1 cellular context compared by ENCODE assay signal in the genomic region with DNA sequence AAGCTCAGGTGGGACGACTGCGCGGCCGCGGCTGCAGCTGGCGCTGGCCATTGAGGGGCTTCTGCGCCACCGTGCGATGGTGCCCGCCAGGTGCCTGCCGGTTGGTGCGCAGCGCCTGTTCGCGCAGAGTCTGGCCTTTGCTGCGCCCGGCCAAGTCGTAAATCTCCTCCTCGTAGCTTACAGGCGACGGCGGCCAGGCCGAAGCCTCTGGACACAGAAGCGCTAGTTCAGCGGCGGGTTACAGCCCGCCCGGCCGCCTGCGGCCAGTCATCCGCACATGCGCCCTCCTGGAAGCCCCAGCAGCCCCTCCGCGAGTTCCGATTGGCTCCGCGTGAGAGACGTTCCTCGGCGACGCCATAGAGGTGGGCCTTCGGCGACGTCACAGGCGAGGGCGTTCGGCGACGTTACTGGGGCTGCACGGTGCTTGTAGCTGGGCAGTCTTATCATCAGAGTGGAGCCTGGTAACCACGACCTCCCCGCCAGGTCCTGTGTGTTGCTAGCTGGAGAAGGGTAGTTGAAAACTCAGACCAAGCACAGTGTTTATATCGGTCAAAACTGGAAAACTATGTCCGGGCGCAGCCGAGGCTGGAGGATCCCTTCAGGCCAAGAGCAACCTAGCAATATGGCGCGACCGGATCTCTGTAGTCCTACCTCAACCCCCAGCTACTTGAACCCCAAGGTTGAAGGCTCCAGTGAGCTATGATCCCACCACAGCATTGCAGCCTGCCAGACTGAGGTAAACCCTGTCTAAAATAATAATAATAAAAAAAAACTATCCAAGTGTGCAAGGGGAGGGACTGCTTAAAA.
TF ChIP-seq lines count a peak whose summit lies in the region.

No MANE protein-coding gene starts in this region.

TF ChIP-seq in HEK293, 187 proteins besides CTCF, POLR2A, EP300 and RAD21 (continued from another document):
- TF ChIP-seq, protein P1, sequence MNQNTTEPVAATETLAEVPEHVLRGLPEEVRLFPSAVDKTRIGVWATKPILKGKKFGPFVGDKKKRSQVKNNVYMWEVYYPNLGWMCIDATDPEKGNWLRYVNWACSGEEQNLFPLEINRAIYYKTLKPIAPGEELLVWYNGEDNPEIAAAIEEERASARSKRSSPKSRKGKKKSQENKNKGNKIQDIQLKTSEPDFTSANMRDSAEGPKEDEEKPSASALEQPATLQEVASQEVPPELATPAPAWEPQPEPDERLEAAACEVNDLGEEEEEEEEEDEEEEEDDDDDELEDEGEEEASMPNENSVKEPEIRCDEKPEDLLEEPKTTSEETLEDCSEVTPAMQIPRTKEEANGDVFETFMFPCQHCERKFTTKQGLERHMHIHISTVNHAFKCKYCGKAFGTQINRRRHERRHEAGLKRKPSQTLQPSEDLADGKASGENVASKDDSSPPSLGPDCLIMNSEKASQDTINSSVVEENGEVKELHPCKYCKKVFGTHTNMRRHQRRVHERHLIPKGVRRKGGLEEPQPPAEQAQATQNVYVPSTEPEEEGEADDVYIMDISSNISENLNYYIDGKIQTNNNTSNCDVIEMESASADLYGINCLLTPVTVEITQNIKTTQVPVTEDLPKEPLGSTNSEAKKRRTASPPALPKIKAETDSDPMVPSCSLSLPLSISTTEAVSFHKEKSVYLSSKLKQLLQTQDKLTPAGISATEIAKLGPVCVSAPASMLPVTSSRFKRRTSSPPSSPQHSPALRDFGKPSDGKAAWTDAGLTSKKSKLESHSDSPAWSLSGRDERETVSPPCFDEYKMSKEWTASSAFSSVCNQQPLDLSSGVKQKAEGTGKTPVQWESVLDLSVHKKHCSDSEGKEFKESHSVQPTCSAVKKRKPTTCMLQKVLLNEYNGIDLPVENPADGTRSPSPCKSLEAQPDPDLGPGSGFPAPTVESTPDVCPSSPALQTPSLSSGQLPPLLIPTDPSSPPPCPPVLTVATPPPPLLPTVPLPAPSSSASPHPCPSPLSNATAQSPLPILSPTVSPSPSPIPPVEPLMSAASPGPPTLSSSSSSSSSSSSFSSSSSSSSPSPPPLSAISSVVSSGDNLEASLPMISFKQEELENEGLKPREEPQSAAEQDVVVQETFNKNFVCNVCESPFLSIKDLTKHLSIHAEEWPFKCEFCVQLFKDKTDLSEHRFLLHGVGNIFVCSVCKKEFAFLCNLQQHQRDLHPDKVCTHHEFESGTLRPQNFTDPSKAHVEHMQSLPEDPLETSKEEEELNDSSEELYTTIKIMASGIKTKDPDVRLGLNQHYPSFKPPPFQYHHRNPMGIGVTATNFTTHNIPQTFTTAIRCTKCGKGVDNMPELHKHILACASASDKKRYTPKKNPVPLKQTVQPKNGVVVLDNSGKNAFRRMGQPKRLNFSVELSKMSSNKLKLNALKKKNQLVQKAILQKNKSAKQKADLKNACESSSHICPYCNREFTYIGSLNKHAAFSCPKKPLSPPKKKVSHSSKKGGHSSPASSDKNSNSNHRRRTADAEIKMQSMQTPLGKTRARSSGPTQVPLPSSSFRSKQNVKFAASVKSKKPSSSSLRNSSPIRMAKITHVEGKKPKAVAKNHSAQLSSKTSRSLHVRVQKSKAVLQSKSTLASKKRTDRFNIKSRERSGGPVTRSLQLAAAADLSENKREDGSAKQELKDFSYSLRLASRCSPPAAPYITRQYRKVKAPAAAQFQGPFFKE (tag by site-specific recombination; IDR thresholded peaks at IDR 0.05; ENCODE audit: borderline replicate concordance): no peak
- no peak for TF ChIP-seq ZNF48 (tag by site-specific recombination; IDR thresholded peaks at IDR 0.05)
- TF ChIP-seq GFI1B (tag by site-specific recombination; IDR thresholded peaks at IDR 0.05): no peak
- TF ChIP-seq ZNF175 (tag by site-specific recombination; IDR thresholded peaks at IDR 0.05): no peak
- TF ChIP-seq, protein P2, sequence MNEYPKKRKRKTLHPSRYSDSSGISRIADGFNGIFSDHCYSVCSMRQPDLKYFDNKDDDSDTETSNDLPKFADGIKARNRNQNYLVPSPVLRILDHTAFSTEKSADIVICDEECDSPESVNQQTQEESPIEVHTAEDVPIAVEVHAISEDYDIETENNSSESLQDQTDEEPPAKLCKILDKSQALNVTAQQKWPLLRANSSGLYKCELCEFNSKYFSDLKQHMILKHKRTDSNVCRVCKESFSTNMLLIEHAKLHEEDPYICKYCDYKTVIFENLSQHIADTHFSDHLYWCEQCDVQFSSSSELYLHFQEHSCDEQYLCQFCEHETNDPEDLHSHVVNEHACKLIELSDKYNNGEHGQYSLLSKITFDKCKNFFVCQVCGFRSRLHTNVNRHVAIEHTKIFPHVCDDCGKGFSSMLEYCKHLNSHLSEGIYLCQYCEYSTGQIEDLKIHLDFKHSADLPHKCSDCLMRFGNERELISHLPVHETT (tag by site-specific recombination; IDR thresholded peaks at IDR 0.05): no peak
- TF ChIP-seq, protein P3, sequence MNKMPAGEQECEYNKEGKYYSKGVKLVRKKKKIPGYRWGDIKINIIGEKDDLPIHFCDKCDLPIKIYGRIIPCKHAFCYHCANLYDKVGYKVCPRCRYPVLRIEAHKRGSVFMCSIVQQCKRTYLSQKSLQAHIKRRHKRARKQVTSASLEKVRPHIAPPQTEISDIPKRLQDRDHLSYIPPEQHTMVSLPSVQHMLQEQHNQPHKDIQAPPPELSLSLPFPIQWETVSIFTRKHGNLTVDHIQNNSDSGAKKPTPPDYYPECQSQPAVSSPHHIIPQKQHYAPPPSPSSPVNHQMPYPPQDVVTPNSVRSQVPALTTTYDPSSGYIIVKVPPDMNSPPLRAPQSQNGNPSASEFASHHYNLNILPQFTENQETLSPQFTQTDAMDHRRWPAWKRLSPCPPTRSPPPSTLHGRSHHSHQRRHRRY (tag by site-specific recombination; IDR thresholded peaks at IDR 0.05): no peak
- no peak for TF ChIP-seq ZNF366 (tag by site-specific recombination; conservative IDR thresholded peaks at IDR 0.05)
- TF ChIP-seq ZBTB17 (tag by site-specific recombination; IDR thresholded peaks at IDR 0.05): no peak
- TF ChIP-seq SP7 (tag by site-specific recombination; IDR thresholded peaks at IDR 0.05): no peak
- TF ChIP-seq, protein P4, sequence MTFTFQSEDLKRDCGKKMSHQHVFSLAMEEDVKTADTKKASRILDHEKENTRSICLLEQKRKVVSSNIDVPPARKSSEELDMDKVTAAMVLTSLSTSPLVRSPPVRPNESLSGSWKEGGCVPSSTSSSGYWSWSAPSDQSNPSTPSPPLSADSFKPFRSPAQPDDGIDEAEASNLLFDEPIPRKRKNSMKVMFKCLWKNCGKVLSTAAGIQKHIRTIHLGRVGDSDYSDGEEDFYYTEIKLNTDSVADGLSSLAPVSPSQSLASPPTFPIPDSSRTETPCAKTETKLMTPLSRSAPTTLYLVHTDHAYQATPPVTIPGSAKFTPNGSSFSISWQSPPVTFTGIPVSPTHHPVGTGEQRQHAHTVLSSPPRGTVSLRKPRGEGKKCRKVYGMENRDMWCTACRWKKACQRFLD (tag by site-specific recombination; IDR thresholded peaks at IDR 0.05): no peak
- TF ChIP-seq, protein P5, sequence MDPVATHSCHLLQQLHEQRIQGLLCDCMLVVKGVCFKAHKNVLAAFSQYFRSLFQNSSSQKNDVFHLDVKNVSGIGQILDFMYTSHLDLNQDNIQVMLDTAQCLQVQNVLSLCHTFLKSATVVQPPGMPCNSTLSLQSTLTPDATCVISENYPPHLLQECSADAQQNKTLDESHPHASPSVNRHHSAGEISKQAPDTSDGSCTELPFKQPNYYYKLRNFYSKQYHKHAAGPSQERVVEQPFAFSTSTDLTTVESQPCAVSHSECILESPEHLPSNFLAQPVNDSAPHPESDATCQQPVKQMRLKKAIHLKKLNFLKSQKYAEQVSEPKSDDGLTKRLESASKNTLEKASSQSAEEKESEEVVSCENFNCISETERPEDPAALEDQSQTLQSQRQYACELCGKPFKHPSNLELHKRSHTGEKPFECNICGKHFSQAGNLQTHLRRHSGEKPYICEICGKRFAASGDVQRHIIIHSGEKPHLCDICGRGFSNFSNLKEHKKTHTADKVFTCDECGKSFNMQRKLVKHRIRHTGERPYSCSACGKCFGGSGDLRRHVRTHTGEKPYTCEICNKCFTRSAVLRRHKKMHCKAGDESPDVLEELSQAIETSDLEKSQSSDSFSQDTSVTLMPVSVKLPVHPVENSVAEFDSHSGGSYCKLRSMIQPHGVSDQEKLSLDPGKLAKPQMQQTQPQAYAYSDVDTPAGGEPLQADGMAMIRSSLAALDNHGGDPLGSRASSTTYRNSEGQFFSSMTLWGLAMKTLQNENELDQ (tag by site-specific recombination; IDR thresholded peaks at IDR 0.05; ENCODE audit: low read depth): no peak
- no peak for TF ChIP-seq ZNF239 (tag by site-specific recombination; IDR thresholded peaks at IDR 0.05)
- TF ChIP-seq ZNF837 (tag by site-specific recombination; IDR thresholded peaks at IDR 0.05): no peak
- TF ChIP-seq, protein P6, sequence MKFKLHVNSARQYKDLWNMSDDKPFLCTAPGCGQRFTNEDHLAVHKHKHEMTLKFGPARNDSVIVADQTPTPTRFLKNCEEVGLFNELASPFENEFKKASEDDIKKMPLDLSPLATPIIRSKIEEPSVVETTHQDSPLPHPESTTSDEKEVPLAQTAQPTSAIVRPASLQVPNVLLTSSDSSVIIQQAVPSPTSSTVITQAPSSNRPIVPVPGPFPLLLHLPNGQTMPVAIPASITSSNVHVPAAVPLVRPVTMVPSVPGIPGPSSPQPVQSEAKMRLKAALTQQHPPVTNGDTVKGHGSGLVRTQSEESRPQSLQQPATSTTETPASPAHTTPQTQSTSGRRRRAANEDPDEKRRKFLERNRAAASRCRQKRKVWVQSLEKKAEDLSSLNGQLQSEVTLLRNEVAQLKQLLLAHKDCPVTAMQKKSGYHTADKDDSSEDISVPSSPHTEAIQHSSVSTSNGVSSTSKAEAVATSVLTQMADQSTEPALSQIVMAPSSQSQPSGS (tag by site-specific recombination; IDR thresholded peaks at IDR 0.05; ENCODE audit: low read depth): no peak
- TF ChIP-seq, protein P7, sequence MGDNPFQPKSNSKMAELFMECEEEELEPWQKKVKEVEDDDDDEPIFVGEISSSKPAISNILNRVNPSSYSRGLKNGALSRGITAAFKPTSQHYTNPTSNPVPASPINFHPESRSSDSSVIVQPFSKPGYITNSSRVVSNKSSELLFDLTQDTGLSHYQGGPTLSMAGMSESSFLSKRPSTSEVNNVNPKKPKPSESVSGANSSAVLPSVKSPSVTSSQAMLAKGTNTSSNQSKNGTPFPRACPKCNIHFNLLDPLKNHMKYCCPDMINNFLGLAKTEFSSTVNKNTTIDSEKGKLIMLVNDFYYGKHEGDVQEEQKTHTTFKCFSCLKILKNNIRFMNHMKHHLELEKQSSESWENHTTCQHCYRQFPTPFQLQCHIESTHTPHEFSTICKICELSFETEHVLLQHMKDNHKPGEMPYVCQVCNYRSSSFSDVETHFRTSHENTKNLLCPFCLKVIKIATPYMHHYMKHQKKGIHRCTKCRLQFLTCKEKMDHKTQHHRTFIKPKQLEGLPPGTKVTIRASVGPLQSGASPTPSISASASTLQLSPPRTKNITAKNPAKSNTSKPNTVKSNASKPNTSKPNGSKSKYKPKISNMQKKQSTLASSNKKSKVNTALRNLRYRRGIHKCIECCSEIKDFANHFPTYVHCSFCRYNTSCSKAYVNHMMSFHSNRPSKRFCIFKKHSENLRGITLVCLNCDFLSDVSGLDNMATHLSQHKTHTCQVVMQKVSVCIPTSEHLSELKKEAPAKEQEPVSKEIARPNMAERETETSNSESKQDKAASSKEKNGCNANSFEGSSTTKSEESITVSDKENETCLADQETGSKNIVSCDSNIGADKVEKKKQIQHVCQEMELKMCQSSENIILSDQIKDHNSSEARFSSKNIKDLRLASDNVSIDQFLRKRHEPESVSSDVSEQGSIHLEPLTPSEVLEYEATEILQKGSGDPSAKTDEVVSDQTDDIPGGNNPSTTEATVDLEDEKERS (tag by site-specific recombination; IDR thresholded peaks at IDR 0.05): no peak
TF ChIP-seq in HEK293: peak in this region for 0.
